10 cellular contexts compared by ENCODE assay signal in genomic region chr11:56143681-56144080, GRCh38. TPM values are rescaled to one million over a fixed set of nuclear protein-coding genes. Genes with fewer than 3 reads are reported as not detected.
"Had no signal": no experiment of that assay in that cellular context is flagged by ENCODE, and none has a peak within 500 bp of the region (broad histone marks: within the 10 kb centered on the region; RNA-seq: fewer than 3 reads in every experiment).

No MANE protein-coding gene starts in this region.

RNA-seq across cellular contexts. Expression of gene OR8J3, which starts 3.7 kb away (rescaled TPM):
- total RNA-seq: OCI-LY7, PC-3, PC-9, Peyer's patch, Right ventricle myocardium inferior, Right ventricle myocardium superior, RPMI7951, SJCRH30, SJSA1, SK-MEL-5 had no signal

RNA-seq across cellular contexts. Expression of gene OR8K5, which starts 16.4 kb away (rescaled TPM):
- total RNA-seq: OCI-LY7, PC-3, PC-9, Peyer's patch, Right ventricle myocardium inferior, Right ventricle myocardium superior, RPMI7951, SJCRH30, SJSA1, SK-MEL-5 had no signal

RNA-seq across cellular contexts. Expression of gene OR8H3, which starts 21.5 kb away (rescaled TPM):
- total RNA-seq: OCI-LY7, PC-3, PC-9, Peyer's patch, Right ventricle myocardium inferior, Right ventricle myocardium superior, RPMI7951, SJCRH30, SJSA1, SK-MEL-5 had no signal

RNA-seq across cellular contexts. Expression of gene OR5J2, which starts 32.7 kb away (rescaled TPM):
- total RNA-seq: OCI-LY7, PC-3, PC-9, Peyer's patch, Right ventricle myocardium inferior, Right ventricle myocardium superior, RPMI7951, SJCRH30, SJSA1 had no signal

RNA-seq across cellular contexts. Expression of gene OR8H2, which starts 40.2 kb away (rescaled TPM):
- total RNA-seq: OCI-LY7, PC-3, PC-9, Peyer's patch, Right ventricle myocardium inferior, Right ventricle myocardium superior, RPMI7951, SJCRH30, SJSA1, SK-MEL-5 had no signal
